In genomic region chr4:77761595-77761994, GRCh38 we compare ENCODE assay signal across 29 cellular contexts. TPM values are rescaled to one million over a fixed set of nuclear protein-coding genes. Genes with fewer than 3 reads are reported as not detected.
DNase-seq lines count a peak whose midpoint lies in the region; ATAC-seq, FAIRE-seq and TF ChIP-seq lines count a peak whose summit lies in the region.
"Had no signal": no experiment of that assay in that cellular context is flagged by ENCODE, and none has a peak within 500 bp of the region (broad histone marks: within the 10 kb centered on the region; RNA-seq: fewer than 3 reads in every experiment).

No MANE protein-coding gene starts in this region.

- H3K4me3 ChIP-seq in HEK293 (ENCODE audit: low read depth, low read length) (no peak overlapping the region), K562 (no peak overlapping the region), hepatocyte (no peak overlapping the region)
- H3K4me3 ChIP-seq: BLaER1, GM12878 had no signal

- no peak for TF ChIP-seq CTCF in HEK293 (tag by site-specific recombination; IDR thresholded peaks at IDR 0.05)
- TF ChIP-seq CTCF in K562 (IDR thresholded peaks at IDR 0.05 in 2 of 3, conservative IDR thresholded peaks at IDR 0.05 in 1 of 3; ENCODE audit: insufficient read depth in 2 of 3, low read depth in 1 of 3, low read length in 3 of 3) = no peak
- TF ChIP-seq CTCF in natural killer cell (IDR thresholded peaks at IDR 0.05) = no peak
- no peak for TF ChIP-seq CTCF in hepatocyte (IDR thresholded peaks at IDR 0.05; ENCODE audit: poor library complexity)

- H3K27ac ChIP-seq in HEK293 (ENCODE audit: extremely low read depth, low read depth, low read length) (no peak overlapping the region), K562 (ENCODE audit: extremely low read depth, low read depth, low read length) (no peak overlapping the region), hepatocyte (no peak overlapping the region)
- H3K27ac ChIP-seq: BLaER1 had no signal

- H3K4me1 ChIP-seq in HEK293 (ENCODE audit: control insufficient read depth, insufficient read depth, low read length) (no peaks in the 10 kb centered on the region), K562 (replicated peaks in 1 of 2; ENCODE audit: control insufficient read depth in 2 of 2, insufficient read depth in 2 of 2, low read length in 2 of 2) (no peaks in the 10 kb centered on the region), hepatocyte (ENCODE audit: insufficient read depth) (no peaks in the 10 kb centered on the region)
- H3K4me1 ChIP-seq: BE2C, BLaER1 had no signal

- H3K27me3 ChIP-seq in K562 (ENCODE audit: control insufficient read depth in 2 of 2, insufficient read depth in 2 of 2, low read length in 2 of 2) = no peaks in the 10 kb centered on the region
- no peaks in the 10 kb centered on the region for H3K27me3 ChIP-seq in hepatocyte
- H3K27me3 ChIP-seq: BE2C, BLaER1 had no signal

- 100% methylated on average over 1 of the region's 1 CpG for WGBS in K562 (ENCODE audit: insufficient coverage, low coverage, missing lambda C conversion rate)
- 96% methylated on average over 1 of the region's 1 CpG for WGBS in hepatocyte (ENCODE audit: low lambda C conversion rate, missing lambda C conversion rate)

- H3K79me2 ChIP-seq in K562 (ENCODE audit: control insufficient read depth, insufficient read depth, low read length) = no peaks in the 10 kb centered on the region
- H3K79me2 ChIP-seq in hepatocyte = peaks cover 10% of the 10 kb centered on the region

- no peaks in the 10 kb centered on the region for H3K9me1 ChIP-seq in K562 (ENCODE audit: control insufficient read depth, insufficient read depth, low read length)

- no peaks in the 10 kb centered on the region for H3K27me3 Mint-ChIP-seq in natural killer cell (ENCODE audit: low read depth in 2 of 2)
- H3K27me3 Mint-ChIP-seq: CD4-positive, alpha-beta memory T cell; CD4-positive, CD25-positive, alpha-beta regulatory T cell; CD8-positive, alpha-beta memory T cell had no signal

- FAIRE-seq in K562 (lab: Jason Lieb, UNC) (no peak), colon (lab: Jason Lieb, UNC) (peak; percentile 21)
- FAIRE-seq: A204.1, GM12878, GM12892, GM19239 had no signal

- H3K9me3 ChIP-seq in HEK293 (ENCODE audit: control insufficient read depth, insufficient read depth, low read depth, low read length) (no peaks in the 10 kb centered on the region), K562 (replicated peaks; ENCODE audit: control insufficient read depth, insufficient read depth, low read depth, low read length) (peaks cover 3% of the 10 kb centered on the region), hepatocyte (ENCODE audit: low read depth) (peaks cover 15% of the 10 kb centered on the region)
- H3K9me3 ChIP-seq: BE2C had no signal

- DNase-seq in K562 (ENCODE audit: extremely low read depth in 1 of 4, low spot score in 3 of 4) (no peak), natural killer cell (no peak), hepatocyte (ENCODE audit: low spot score) (no peak)
- DNase-seq in activated T-cell treated with anti-CD3 and anti-CD28 coated beads, Interleukin-2, amount 50 U/mL, for 1 hour = no peak
- DNase-seq in stimulated activated naive CD4-positive, alpha-beta T cell treated with Interleukin-2 at 50 U/mL for 16 hours (lab: John Stamatoyannopoulos, UW) = no peak
- DNase-seq: 8988T; ACHN; BE2C; C1 segment of cervical spinal cord; CD4-positive, alpha-beta memory T cell; CD4-positive, CD25-positive, alpha-beta regulatory T cell; CD8-positive, alpha-beta memory T cell; COR-L47; DMS 273 treated with DMSO at 0.1 percent for 48 hours; DMS153; DMS53; DMS79; DND-41; EL; GDM1 had no signal

- peaks cover 58 to 71% of the 10 kb centered on the region in 2 donors for H3K4me1 Mint-ChIP-seq in natural killer cell
- H3K4me1 Mint-ChIP-seq: CD14-positive monocyte had no signal

- H3K36me3 ChIP-seq in HEK293 (ENCODE audit: control insufficient read depth in 2 of 2, insufficient read depth in 1 of 2, low read length in 2 of 2) = peaks cover 0 to 5% of the 10 kb centered on the region in 2 experiments; a peak in 1 of 3 replicates
- H3K36me3 ChIP-seq in K562 (ENCODE audit: control insufficient read depth, insufficient read depth, low read length) = no peaks in the 10 kb centered on the region; the same call in 1 of the 3 replicates
- peaks cover 4% of the 10 kb centered on the region for H3K36me3 ChIP-seq in hepatocyte (replicated peaks; ENCODE audit: insufficient read depth, low read depth)

- peaks cover 21% of the 10 kb centered on the region for H3K36me3 Mint-ChIP-seq in natural killer cell

- CTCF ChIA-PET in HEK293 (lab: Yijun Ruan, JAX) (interaction anchor here (0.7 kb wide), 2 partner anchors 101 to 404 kb away, joined by 3 to 4 read pairs; no protein-coding TSS in a partner anchor), K562 (lab: Yijun Ruan, JAX; ENCODE audit: low intra/inter-chr PET ratio) (no interaction called here)

- ATAC-seq in K562 (no peak), natural killer cell (no peak), HG02973 (IDR thresholded peaks at IDR 0.05; ENCODE audit: unreplicated experiment) (no peak)
- ATAC-seq: GM12878 had no signal

- no peak overlapping the region for H3K9ac ChIP-seq in K562 (ENCODE audit: insufficient read depth in 1 of 2, low read depth in 2 of 2, low read length in 2 of 2)
- H3K9ac ChIP-seq: BLaER1 had no signal

- peak overlapping the region; percentile 25 for H3K4me3 Mint-ChIP-seq in natural killer cell
- H3K4me3 Mint-ChIP-seq: CD14-positive monocyte; CD4-positive, alpha-beta memory T cell had no signal

- peak overlapping the region; percentile 40 to 41 for H3K27ac Mint-ChIP-seq in natural killer cell
- H3K27ac Mint-ChIP-seq: CD14-positive monocyte had no signal

- TF ChIP-seq EP300 in K562 (IDR thresholded peaks at IDR 0.05; ENCODE audit: low read length) = no peak

- BruUV-seq in K562 (replicated peaks; lab: Mats Ljungman, UMichigan) = no TSS peak

- intact Hi-C loops in K562 (cut with micrococcal nuclease) (no loop called here), natural killer cell (cut with micrococcal nuclease) (no loop called here)

- in situ Hi-C loops in K562 (cut with MboI) = no loop called here

- no peaks in the 10 kb centered on the region for H3K9me2 ChIP-seq in hepatocyte (replicated peaks; ENCODE audit: insufficient read depth)

- H4K20me1 ChIP-seq in K562 (replicated peaks; ENCODE audit: control insufficient read depth, insufficient read depth, low read length) (no peaks in the 10 kb centered on the region), hepatocyte (ENCODE audit: insufficient read depth, poor library complexity, severe bottlenecking) (no peaks in the 10 kb centered on the region)
- H4K20me1 ChIP-seq: BLaER1 had no signal

- no peak for TF ChIP-seq RAD21 in K562 (CRISPR knock-in tag; conservative IDR thresholded peaks at IDR 0.05 in 1 of 2, IDR thresholded peaks at IDR 0.05 in 1 of 2)

- POLR2A ChIA-PET in HEK293 (lab: Yijun Ruan, JAX) (no interaction called here), K562 (lab: Yijun Ruan, JAX) (no interaction called here)

- H3K4me2 ChIP-seq in K562 (ENCODE audit: insufficient read depth, low read length) (no peak overlapping the region), hepatocyte (no peak overlapping the region)
- H3K4me2 ChIP-seq: BLaER1 had no signal

- H2AFZ ChIP-seq in K562 (ENCODE audit: low read depth, low read length) (no peak overlapping the region), hepatocyte (no peak overlapping the region)

- no peak for TF ChIP-seq POLR2A in K562 (conservative IDR thresholded peaks at IDR 0.05)

- peaks cover 0 to 13% of the 10 kb centered on the region in 2 donors for H3K9me3 Mint-ChIP-seq in natural killer cell

TF ChIP-seq in HEK293, 187 proteins besides CTCF, POLR2A, EP300 and RAD21:
- TF ChIP-seq SETDB1 (IDR thresholded peaks at IDR 0.05; ENCODE audit: insufficient read length, low read length) = peak; percentile 86
- no peak for TF ChIP-seq ZNF19 (tag by site-specific recombination; IDR thresholded peaks at IDR 0.05; ENCODE audit: low read depth)

TF ChIP-seq in K562, 482 proteins besides CTCF, POLR2A, EP300 and RAD21 (continues in another document):
- no peak for TF ChIP-seq KLF13 (tag; IDR thresholded peaks at IDR 0.05; ENCODE audit: borderline replicate concordance, low read depth)

RNA-seq across cellular contexts. Expression of gene CNOT6L, which starts 57.6 kb away (rescaled TPM):
- 11.9 and 31.5 TPM in 2 replicates for total RNA-seq in K562 (2011; cell fraction: chromatin; rRNA removed; ENCODE audit: low replicate concordance)
- total RNA-seq in K562 (2011; cell fraction: nucleolus; rRNA removed) = 4.0 and 5.9 TPM in 2 replicates
- total RNA-seq in K562 (2011; cell fraction: nucleoplasm; rRNA removed) = 10.8 and 15.5 TPM in 2 replicates
- 5.3 and 5.6 TPM in 2 replicates for total RNA-seq in K562 (2014; rRNA removed)
- total RNA-seq in K562 (2014; rRNA removed; fragmentation: Illumina TruSeq; extraction: Trizol) = 9.8 and 12.6 TPM in 2 replicates
- 6.5 and 7.2 TPM in 2 replicates for total RNA-seq in K562 (2015; rRNA removed; fragmentation: Illumina TruSeq; extraction: Trizol)
- total RNA-seq in K562 (2021) = 27.9 TPM in 2 replicates
- 10.3 and 10.8 TPM in 2 replicates for polyA plus RNA-seq in K562 (2011; rRNA removed)
- polyA plus RNA-seq in K562 (2011; cell fraction: cytosol; rRNA removed) = 2.5 and 6.5 TPM in 2 replicates
- 7.9 and 10.8 TPM in 2 replicates for polyA plus RNA-seq in K562 (2011; cell fraction: nucleus; rRNA removed)
- 8.7 and 13.6 TPM in 2 replicates for polyA plus RNA-seq in K562 (2012)
- polyA plus RNA-seq in K562 (2014; fragmentation: Illumina TruSeq; extraction: Trizol) = 12.2 and 13.5 TPM in 2 replicates
- 1 to 10 TPM; 3.9 to 6.0 TPM for polyA plus RNA-seq in K562 (2014; fragmentation: Nextera tagmentation; extraction: Ambion mirVana)
- polyA plus RNA-seq in K562 (2014; rRNA removed) = 3.7 and 4.2 TPM in 2 replicates
- polyA minus RNA-seq in K562 (2011; rRNA and poly(A)+ RNA removed) = 39.9 and 61.7 TPM in 2 replicates
- 23.6 and 30.9 TPM in 2 replicates for polyA minus RNA-seq in K562 (2011; cell fraction: cytosol; rRNA and poly(A)+ RNA removed)
- 9.7 and 20.7 TPM in 2 replicates for polyA minus RNA-seq in K562 (2011; cell fraction: nucleus; rRNA and poly(A)+ RNA removed)
- 100 to 1,000 TPM; 172 to 237 (median 193) TPM for total RNA-seq in natural killer cell
- 20.4 and 21.0 TPM in 2 replicates for total RNA-seq in hepatocyte
- 7.5 and 7.7 TPM in 2 replicates for polyA plus RNA-seq in hepatocyte

Comparison
In these comparisons a context has a peak if more than half of its experiments do, and no peak if none do; other contexts are left out.
1. Of the 44 proteins assayed by ChIP-seq in both K562 and HEK293: peak only in K562: ZNF24; only in HEK293: SETDB1; in both: none; in neither: 42.